21 cellular contexts compared by ENCODE assay signal in the genomic region with DNA sequence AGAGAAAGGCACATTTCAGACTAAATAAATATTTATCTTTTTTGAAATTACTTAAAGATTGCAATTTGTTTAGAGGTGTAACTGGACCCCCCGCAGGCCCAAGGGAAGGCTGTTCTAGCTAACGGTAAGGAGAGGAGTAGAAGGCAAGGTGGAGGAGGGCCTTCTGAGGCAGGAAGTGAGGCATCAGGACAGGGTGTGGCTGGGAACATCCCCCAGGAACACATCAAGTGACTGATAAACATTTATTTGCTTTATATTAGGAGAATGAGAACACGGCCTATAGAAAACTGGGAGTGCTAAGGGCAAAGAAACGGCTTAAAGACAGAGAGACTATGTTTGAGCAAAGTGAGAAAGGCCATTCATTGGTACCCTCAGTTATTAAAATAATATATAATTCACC. TPM values are rescaled to one million over a fixed set of nuclear protein-coding genes. Genes with fewer than 3 reads are reported as not detected.
DNase-seq lines count a peak whose midpoint lies in the region; ATAC-seq lines count a peak whose summit lies in the region.
"Had no signal": no experiment of that assay in that cellular context is flagged by ENCODE, and none has a peak within 500 bp of the region (broad histone marks: within the 10 kb centered on the region; RNA-seq: fewer than 3 reads in every experiment).

No MANE protein-coding gene starts in this region.

- peak overlapping the region in 1 of 2 experiments; percentile 72 for H2BK12ac ChIP-seq in mesenchymal stem cell (ENCODE audit: low read length in 2 of 2)

- H4K8ac ChIP-seq in mesenchymal stem cell (ENCODE audit: low read length) = peak overlapping the region; percentile 35

- H3K9me3 Mint-ChIP-seq in CD4-positive, alpha-beta memory T cell = peaks cover 0 to 3% (median 0%) of the 10 kb centered on the region in 8 donors
- H3K9me3 Mint-ChIP-seq in activated T-helper 17 cell treated with anti-CD3 and anti-CD28 coated beads, Interleukin-2, amount 50 U/mL, for 72 hours = peaks cover 5% of the 10 kb centered on the region
- H3K9me3 Mint-ChIP-seq: nephron progenitor cell; stimulated activated memory B cell treated with anti-CD40 and anti-IgM and Interleukin-4, amounts not matched to agents 10 μg/mL and 1 μg/mL and 100 μg/mL, for 72 hours had no signal

- no peak overlapping the region for H3K4ac ChIP-seq in mesenchymal stem cell (ENCODE audit: low read depth in 1 of 2, low read length in 2 of 2)

- no peak overlapping the region for H4K91ac ChIP-seq in mesenchymal stem cell (ENCODE audit: low read length)

- POLR2A ChIA-PET in CD4-positive, alpha-beta memory T cell (lab: Charles Lee; ENCODE audit: partially characterized antibody) = interaction anchor here (1.2 to 7.8 kb wide), 2 partner anchors 21 to 24 kb away, joined by 7 to 221 read pairs; a partner anchor contains a TSS

- H3K23ac ChIP-seq in mesenchymal stem cell (ENCODE audit: low read length in 2 of 2) = no peak overlapping the region

- ATAC-seq in activated T-helper 17 cell treated with anti-CD3 and anti-CD28 coated beads, Interleukin-2, amount 50 U/mL, for 72 hours (replicated peaks) = no peak
- ATAC-seq in GM18907 (IDR thresholded peaks at IDR 0.05; ENCODE audit: unreplicated experiment) = no peak
- ATAC-seq: left cardiac atrium; stimulated activated memory B cell treated with anti-CD40 and anti-IgM and Interleukin-4, amounts not matched to agents 10 μg/mL and 1 μg/mL and 100 μg/mL, for 72 hours had no signal

- H3K4me3 ChIP-seq in CD4-positive, alpha-beta memory T cell (ENCODE audit: low read length in 2 of 2) = no peak overlapping the region
- no peak overlapping the region for H3K4me3 ChIP-seq in mesenchymal stem cell (ENCODE audit: insufficient read depth in 1 of 2, low read depth in 1 of 2, low read length in 2 of 2)

- H2BK120ac ChIP-seq in mesenchymal stem cell (ENCODE audit: low read depth, low read length) = no peak overlapping the region

- no peak overlapping the region for H2AK5ac ChIP-seq in mesenchymal stem cell (ENCODE audit: low read length, severe bottlenecking)

- H2BK15ac ChIP-seq in mesenchymal stem cell (ENCODE audit: low read depth, poor library complexity, severe bottlenecking) = no peak overlapping the region

- no peak overlapping the region for H2BK5ac ChIP-seq in mesenchymal stem cell (ENCODE audit: low read depth, low read length, poor library complexity, severe bottlenecking)

- DNase-seq in CD4-positive, alpha-beta memory T cell = no peak
- DNase-seq in mesenchymal stem cell (no peak), glomerular visceral epithelial cell (ENCODE audit: extremely low spot score) (no peak), COLO829 (ENCODE audit: low spot score) (no peak)
- DNase-seq: activated CD4-positive, alpha-beta T cell treated with anti-CD3 and anti-CD28 coated beads for 48 hours; amniotic stem cell; caudate nucleus; COR-L47; EL; erythroblast; left cardiac atrium; NCI-H1092 treated with DMSO at 0.1 percent for 48 hours; NCI-H2107; NCI-H526; nephron progenitor cell; Right ventricle myocardium superior had no signal

- H3K27ac ChIP-seq in CD4-positive, alpha-beta memory T cell (ENCODE audit: low read depth, low read length) = no peak overlapping the region
- peak overlapping the region; percentile 94 for H3K27ac ChIP-seq in KOPT-K1 (ENCODE audit: low read depth, low read length, poor library complexity, severe bottlenecking)
- H3K27ac ChIP-seq in mesenchymal stem cell (ENCODE audit: low read length, poor library complexity, severe bottlenecking) = no peak overlapping the region
- H3K27ac ChIP-seq: parathyroid adenoma had no signal

- peaks cover 64 to 90% (median 78%) of the 10 kb centered on the region in 4 donors for H3K4me1 Mint-ChIP-seq in CD4-positive, alpha-beta memory T cell
- peaks cover 68% of the 10 kb centered on the region for H3K4me1 Mint-ChIP-seq in activated T-helper 17 cell treated with anti-CD3 and anti-CD28 coated beads, Interleukin-2, amount 50 U/mL, for 72 hours

- peak overlapping the region; percentile 28 to 29 for H3K18ac ChIP-seq in mesenchymal stem cell (ENCODE audit: low read depth in 1 of 2, low read length in 2 of 2)

- intact Hi-C loops in CD4-positive, alpha-beta memory T cell (cut with micrococcal nuclease) = loop anchor here (10.0 kb wide), 2 partner anchors 231 to 789 kb away; a partner anchor contains a TSS

- no peak overlapping the region for H2AFZ ChIP-seq in mesenchymal stem cell (ENCODE audit: low read depth, low read length)
- H2AFZ ChIP-seq: parathyroid adenoma had no signal

- no peaks in the 10 kb centered on the region for H3K36me3 Mint-ChIP-seq in CD4-positive, alpha-beta memory T cell
- H3K36me3 Mint-ChIP-seq in activated T-helper 17 cell treated with anti-CD3 and anti-CD28 coated beads, Interleukin-2, amount 50 U/mL, for 72 hours (ENCODE audit: low read depth) = no peaks in the 10 kb centered on the region
- H3K36me3 Mint-ChIP-seq: stimulated activated memory B cell treated with anti-CD40 and anti-IgM and Interleukin-4, amounts not matched to agents 10 μg/mL and 1 μg/mL and 100 μg/mL, for 72 hours had no signal

- no peaks in the 10 kb centered on the region for H3K36me3 ChIP-seq in CD4-positive, alpha-beta memory T cell (ENCODE audit: insufficient read depth, low read length)
- H3K36me3 ChIP-seq in KOPT-K1 (ENCODE audit: insufficient read depth, low read length) = no peaks in the 10 kb centered on the region
- H3K36me3 ChIP-seq in mesenchymal stem cell (ENCODE audit: control insufficient read depth in 1 of 2, insufficient read depth in 2 of 2, low read depth in 1 of 2, low read length in 2 of 2) = no peaks in the 10 kb centered on the region

- no peaks in the 10 kb centered on the region for H3K27me3 Mint-ChIP-seq in CD4-positive, alpha-beta memory T cell
- H3K27me3 Mint-ChIP-seq in activated T-helper 17 cell treated with anti-CD3 and anti-CD28 coated beads, Interleukin-2, amount 50 U/mL, for 72 hours = no peaks in the 10 kb centered on the region
- H3K27me3 Mint-ChIP-seq: stimulated activated memory B cell treated with anti-CD40 and anti-IgM and Interleukin-4, amounts not matched to agents 10 μg/mL and 1 μg/mL and 100 μg/mL, for 72 hours had no signal

- CTCF ChIA-PET in CD4-positive, alpha-beta memory T cell (lab: Charles Lee; ENCODE audit: partially characterized antibody) = no interaction called here

- H3K4me1 ChIP-seq in CD4-positive, alpha-beta memory T cell (ENCODE audit: insufficient read depth, low read length) = peaks cover 93% of the 10 kb centered on the region
- H3K4me1 ChIP-seq in mesenchymal stem cell (ENCODE audit: control insufficient read depth, insufficient read depth, low read depth, low read length) = peaks cover 22% of the 10 kb centered on the region
- H3K4me1 ChIP-seq: parathyroid adenoma had no signal

- H3K27me3 ChIP-seq in CD4-positive, alpha-beta memory T cell (ENCODE audit: insufficient read depth, low read length) = no peaks in the 10 kb centered on the region
- no peaks in the 10 kb centered on the region for H3K27me3 ChIP-seq in mesenchymal stem cell (ENCODE audit: control insufficient read depth in 1 of 2, insufficient read depth in 1 of 2, low read length in 2 of 2)

- H3K9ac ChIP-seq in mesenchymal stem cell (ENCODE audit: low read length) = no peak overlapping the region
- H3K9ac ChIP-seq: parathyroid adenoma had no signal

- H3K4me3 Mint-ChIP-seq in CD4-positive, alpha-beta memory T cell = peak overlapping the region in 1 of 8 donors; percentile 49
- H3K4me3 Mint-ChIP-seq in activated T-helper 17 cell treated with anti-CD3 and anti-CD28 coated beads, Interleukin-2, amount 50 U/mL, for 72 hours = peak overlapping the region; percentile 34
- H3K4me3 Mint-ChIP-seq: nephron progenitor cell; stimulated activated memory B cell treated with anti-CD40 and anti-IgM and Interleukin-4, amounts not matched to agents 10 μg/mL and 1 μg/mL and 100 μg/mL, for 72 hours had no signal

- peaks cover 35% of the 10 kb centered on the region for H3K79me1 ChIP-seq in mesenchymal stem cell (replicated peaks; ENCODE audit: low read length, poor library complexity, severe bottlenecking)

- peak overlapping the region in 4 of 7 donors; percentile 57 to 90 (median 74) for H3K27ac Mint-ChIP-seq in CD4-positive, alpha-beta memory T cell
- H3K27ac Mint-ChIP-seq in activated T-helper 17 cell treated with anti-CD3 and anti-CD28 coated beads, Interleukin-2, amount 50 U/mL, for 72 hours = no peak overlapping the region
- H3K27ac Mint-ChIP-seq: nephron progenitor cell; stimulated activated memory B cell treated with anti-CD40 and anti-IgM and Interleukin-4, amounts not matched to agents 10 μg/mL and 1 μg/mL and 100 μg/mL, for 72 hours had no signal

- H3K14ac ChIP-seq in mesenchymal stem cell (ENCODE audit: low read length in 2 of 2) = no peak overlapping the region

- 65% methylated on average over 3 of the region's 4 CpGs for WGBS in mesenchymal stem cell

- H3K9me3 ChIP-seq in CD4-positive, alpha-beta memory T cell (ENCODE audit: control insufficient read depth in 1 of 2, low read length in 2 of 2) = no peaks in the 10 kb centered on the region
- no peaks in the 10 kb centered on the region for H3K9me3 ChIP-seq in KOPT-K1 (ENCODE audit: insufficient read depth, low read length, poor library complexity, severe bottlenecking)
- no peaks in the 10 kb centered on the region for H3K9me3 ChIP-seq in mesenchymal stem cell (ENCODE audit: control insufficient read depth, low read length)

- no peak overlapping the region for H3K4me2 ChIP-seq in mesenchymal stem cell (ENCODE audit: low read length, poor library complexity, severe bottlenecking)

RNA-seq across cellular contexts. Expression of a gene that starts 23.2 kb away (rescaled TPM):
- total RNA-seq in CD4-positive, alpha-beta memory T cell = 10 to 100 TPM; 10.5 to 11.1 TPM
- 10 to 100 TPM in 1 of 2 donors, 1 to 10 TPM in 1; 8.2 to 12.8 TPM for polyA plus RNA-seq in CD4-positive, alpha-beta memory T cell
- total RNA-seq in activated T-helper 17 cell treated with anti-CD3 and anti-CD28 coated beads, Interleukin-2, amount 50 U/mL, for 72 hours = 10 to 100 TPM in 1 of 2 donors, 1 to 10 TPM in 1; 8.0 to 27.6 TPM
- 3.5 TPM for polyA plus RNA-seq in mesenchymal stem cell (2013, experiment 1 of 2)
- 3.6 TPM for polyA plus RNA-seq in mesenchymal stem cell (2013, experiment 2 of 2)
